In the genomic region with DNA sequence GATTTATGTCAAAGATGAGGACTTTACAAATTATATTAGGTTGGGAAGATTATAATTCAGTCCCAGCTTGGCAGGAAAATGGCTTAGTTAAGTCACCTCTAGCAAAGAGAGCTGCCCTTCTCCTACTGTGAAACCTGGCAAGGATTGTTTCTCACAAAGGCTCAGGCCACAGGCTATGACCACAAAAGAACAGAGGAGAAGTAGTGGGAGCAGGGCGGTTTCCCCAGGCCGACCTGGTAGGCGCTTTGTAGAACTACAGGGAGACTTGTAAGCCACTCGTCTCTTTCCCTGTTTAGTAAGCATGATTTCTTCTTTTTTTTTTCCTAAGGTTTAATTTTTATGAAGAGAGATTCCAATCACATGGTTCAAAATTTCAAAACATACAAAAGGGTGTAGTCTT, we compare ENCODE assay signal across 16 cellular contexts.
"Had no signal": no experiment of that assay in that cellular context is flagged by ENCODE, and none has a peak within 500 bp of the region (broad histone marks: within the 10 kb centered on the region; RNA-seq: fewer than 3 reads in every experiment).

No MANE protein-coding gene starts in this region.

- H3K27ac Mint-ChIP-seq: activated B cell treated with CpG ODN at 0.5 μM for 24 hours; activated CD4-positive, alpha-beta T cell treated with anti-CD3 and anti-CD28 coated beads, Interleukin-2, amount 10 ng/mL, durations not matched to agents 24 days and 14 days; activated naive CD4-positive, alpha-beta T cell treated with anti-CD3 and anti-CD28 coated beads, Interleukin-2, amount 10 ng/mL, durations not matched to agents 7 days and 5 days; activated T-helper 2 cell treated with anti-CD3 and anti-CD28 coated beads, Interferon-gamma antibody, Interleukin-2, Interleukin-4, amounts not matched to agents 10 μg/mL and 5 μg/mL and 100 μg/mL, durations not matched to agents 14 hours and 24 hours and 36 hours; T-helper 1 cell treated with Interleukin-12 subunit alpha and Interleukin-12 subunit beta and Interleukin-4 antibody, amounts not matched to agents 30 μg/mL and 1 μg/mL, for 36 hours had no signal

- H3K27me3 Mint-ChIP-seq: activated B cell treated with CpG ODN at 0.5 μM for 24 hours; activated CD4-positive, alpha-beta T cell treated with anti-CD3 and anti-CD28 coated beads, Interleukin-2, amount 10 ng/mL, durations not matched to agents 24 days and 14 days; activated naive CD4-positive, alpha-beta T cell treated with anti-CD3 and anti-CD28 coated beads, Interleukin-2, amount 10 ng/mL, durations not matched to agents 7 days and 5 days; naive B cell had no signal

- H3K4me3 Mint-ChIP-seq: activated B cell treated with CpG ODN at 0.5 μM for 24 hours; activated CD4-positive, alpha-beta T cell treated with anti-CD3 and anti-CD28 coated beads, Interleukin-2, amount 10 ng/mL, durations not matched to agents 24 days and 14 days; activated naive CD4-positive, alpha-beta T cell treated with anti-CD3 and anti-CD28 coated beads, Interleukin-2, amount 10 ng/mL, durations not matched to agents 7 days and 5 days; T-helper 1 cell treated with Interleukin-12 subunit alpha and Interleukin-12 subunit beta and Interleukin-4 antibody, amounts not matched to agents 30 μg/mL and 1 μg/mL, for 36 hours had no signal

- H3K4me3 ChIP-seq: lower lobe of right lung, psoas muscle, sigmoid colon, upper lobe of left lung had no signal

- H3K36me3 ChIP-seq: brain microvascular endothelial cell had no signal

- H3K9me3 ChIP-seq: lower lobe of right lung, psoas muscle, sigmoid colon, upper lobe of left lung had no signal

- DNase-seq: activated B cell treated with CpG ODN at 0.5 μM for 24 hours; activated CD4-positive, alpha-beta T cell treated with anti-CD3 and anti-CD28 coated beads, Interleukin-2, amount 10 ng/mL, durations not matched to agents 24 days and 14 days; activated naive CD4-positive, alpha-beta T cell treated with anti-CD3 and anti-CD28 coated beads, Interleukin-2, amount 10 ng/mL, durations not matched to agents 7 days and 5 days; amniotic stem cell; brain microvascular endothelial cell; hippocampal formation; lower lobe of right lung; naive B cell; psoas muscle; sigmoid colon; stimulated activated CD4-positive, alpha-beta T cell treated with anti-CD3 and anti-CD28 coated beads, Interleukin-2, amount 100 ng/mL, for 48 hours; stimulated activated naive CD4-positive, alpha-beta T cell treated with Interleukin-2 at 50 U/mL for 16 hours; upper lobe of left lung had no signal

- H3K27me3 ChIP-seq: brain microvascular endothelial cell, sigmoid colon, upper lobe of left lung had no signal

- H3K27ac ChIP-seq: brain microvascular endothelial cell, lower lobe of right lung, psoas muscle, sigmoid colon, upper lobe of left lung had no signal

- ATAC-seq: esophagus mucosa, lower lobe of right lung, psoas muscle had no signal

- H3K9me3 Mint-ChIP-seq: activated B cell treated with CpG ODN at 0.5 μM for 24 hours; activated CD4-positive, alpha-beta T cell treated with anti-CD3 and anti-CD28 coated beads, Interleukin-2, amount 10 ng/mL, durations not matched to agents 24 days and 14 days; activated naive CD4-positive, alpha-beta T cell treated with anti-CD3 and anti-CD28 coated beads, Interleukin-2, amount 10 ng/mL, durations not matched to agents 7 days and 5 days; activated T-helper 2 cell treated with anti-CD3 and anti-CD28 coated beads, Interferon-gamma antibody, Interleukin-2, Interleukin-4, amounts not matched to agents 10 μg/mL and 5 μg/mL and 100 μg/mL, durations not matched to agents 14 hours and 24 hours and 36 hours; naive B cell; T-helper 1 cell treated with Interleukin-12 subunit alpha and Interleukin-12 subunit beta and Interleukin-4 antibody, amounts not matched to agents 30 μg/mL and 1 μg/mL, for 36 hours had no signal
